ENCODE assay signal across 10 cellular contexts in the genomic region with DNA sequence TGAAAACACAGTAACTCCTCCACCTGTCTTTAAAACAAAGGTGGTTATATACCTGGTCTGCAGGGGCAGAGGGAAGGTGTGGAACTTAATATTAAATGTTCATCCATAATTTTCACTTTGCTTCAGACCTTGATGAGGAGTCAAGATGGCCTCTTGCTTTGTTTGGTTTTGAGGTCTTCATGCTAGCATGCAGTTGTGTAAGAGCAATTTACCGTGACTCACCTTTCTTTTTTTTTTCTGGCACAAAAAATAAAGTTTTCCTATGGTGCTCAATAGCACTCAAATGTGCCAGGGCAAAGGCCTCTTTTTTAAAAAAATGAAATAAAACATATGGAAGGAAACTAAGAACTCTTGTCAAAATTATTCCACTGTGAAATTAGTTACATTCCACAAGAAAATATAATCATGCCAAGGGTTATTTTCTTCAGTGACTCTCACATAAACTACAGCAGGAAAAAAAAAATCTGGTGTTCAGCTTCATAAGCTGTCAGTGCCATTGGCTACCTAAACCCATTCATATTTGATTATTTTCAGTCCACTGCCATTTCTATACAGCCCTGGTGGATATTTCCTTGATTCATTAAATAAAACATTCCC.
A peak's percentile ranks its signal among the peaks of the same experiment; 100 is the strongest.
DNase-seq lines count a peak whose midpoint lies in the region; ATAC-seq, FAIRE-seq and TF ChIP-seq lines count a peak whose summit lies in the region.
"Had no signal": no experiment of that assay in that cellular context is flagged by ENCODE, and none has a peak within 500 bp of the region (broad histone marks: within the 10 kb centered on the region; RNA-seq: fewer than 3 reads in every experiment).

No MANE protein-coding gene starts in this region.

- no peaks in the 10 kb centered on the region for H4K20me1 ChIP-seq in GM23338 (replicated peaks; ENCODE audit: insufficient read depth)

- no peaks in the 10 kb centered on the region for H3K9me3 ChIP-seq in kidney (ENCODE audit: control insufficient read depth in 1 of 2, low read length in 2 of 2)
- H3K9me3 ChIP-seq in Caco-2: 0 out of 2 replicates have a peak, but pooled peaks cover 4% of the 10 kb centered on the region

- no peak for ATAC-seq in GM23338
- ATAC-seq in HG03565 (IDR thresholded peaks at IDR 0.05; ENCODE audit: unreplicated experiment): peak; percentile 5

- POLR2A ChIA-PET in Caco-2 (lab: Charles Lee): no interaction called here

- H3K4me1 Mint-ChIP-seq in GM23338 (peaks cover 43% of the 10 kb centered on the region), Caco-2 (ENCODE audit: low read depth, unreplicated experiment) (peaks cover 17% of the 10 kb centered on the region)

- peaks cover 4% of the 10 kb centered on the region; the same call in 2 of the 3 replicates for H3K9me3 Mint-ChIP-seq in GM23338
- H3K9me3 Mint-ChIP-seq in Caco-2 (ENCODE audit: unreplicated experiment): no peaks in the 10 kb centered on the region

- CTCF ChIA-PET in Caco-2 (lab: Charles Lee): no interaction called here

- H2AFZ ChIP-seq in GM23338: no peak overlapping the region

- H3K4me3 ChIP-seq in GM23338 (no peak overlapping the region), fibroblast of mammary gland (ENCODE audit: control insufficient read depth, low read depth, low read length) (no peak overlapping the region), kidney (ENCODE audit: low read length in 2 of 2) (no peak overlapping the region), Caco-2 (ENCODE audit: low read depth, low read length) (no peak overlapping the region)

- H3F3A ChIP-seq in GM23338 (replicated peaks; ENCODE audit: low read depth): no peaks in the 10 kb centered on the region

- no peak overlapping the region for H3K9ac ChIP-seq in kidney (ENCODE audit: low read length in 2 of 2)

- no peak for TF ChIP-seq CTCF in GM23338 (conservative IDR thresholded peaks at IDR 0.05; ENCODE audit: low read depth in 2 of 2)
- no peak for TF ChIP-seq CTCF in fibroblast of mammary gland (conservative IDR thresholded peaks at IDR 0.05; ENCODE audit: control insufficient read depth, insufficient read depth, low read depth, low read length)
- no peak for TF ChIP-seq CTCF in kidney (IDR thresholded peaks at IDR 0.05; ENCODE audit: borderline replicate concordance, extremely low read depth, insufficient read depth)
- no peak for TF ChIP-seq CTCF in Caco-2 (IDR thresholded peaks at IDR 0.05; ENCODE audit: insufficient read depth in 1 of 2, low read depth in 1 of 2, low read length in 1 of 2, severe bottlenecking in 1 of 2, unreplicated experiment in 1 of 2)

- no peak for FAIRE-seq in kidney (lab: Jason Lieb, UNC)
- FAIRE-seq: G401.6 had no signal

- intact Hi-C loops in kidney (cut with DNase I) (no loop called here), Caco-2 (cut with micrococcal nuclease; ENCODE audit: unreplicated experiment) (no loop called here)

- peak overlapping the region; percentile 42 for H3K4me2 ChIP-seq in GM23338

- H3K27me3 ChIP-seq in GM23338 (ENCODE audit: insufficient read depth): no peaks in the 10 kb centered on the region
- H3K27me3 ChIP-seq in Caco-2 (replicated peaks; ENCODE audit: control insufficient read depth, insufficient read depth, low read length): no peaks in the 10 kb centered on the region

- no peaks in the 10 kb centered on the region for H3K79me2 ChIP-seq in GM23338 (replicated peaks; ENCODE audit: insufficient read depth)

- H3K4me1 ChIP-seq in GM23338 (ENCODE audit: insufficient read depth): peaks cover 26% of the 10 kb centered on the region
- H3K4me1 ChIP-seq in kidney (ENCODE audit: control insufficient read depth in 1 of 2, insufficient read depth in 1 of 2, low read depth in 1 of 2, low read length in 2 of 2): no peaks in the 10 kb centered on the region
- peaks cover 19% of the 10 kb centered on the region for H3K4me1 ChIP-seq in Caco-2

- H3K27me3 Mint-ChIP-seq in GM23338 (ENCODE audit: insufficient read depth, low read depth, poor library complexity): no peaks in the 10 kb centered on the region
- no peaks in the 10 kb centered on the region for H3K27me3 Mint-ChIP-seq in Caco-2 (ENCODE audit: insufficient read depth, unreplicated experiment)

- H3K36me3 ChIP-seq in GM23338 (ENCODE audit: insufficient read depth) (no peaks in the 10 kb centered on the region), kidney (ENCODE audit: control insufficient read depth in 1 of 2, insufficient read depth in 2 of 2, low read length in 2 of 2) (no peaks in the 10 kb centered on the region), Caco-2 (ENCODE audit: control insufficient read depth, insufficient read depth, low read length) (no peaks in the 10 kb centered on the region)

- H3K36me3 Mint-ChIP-seq in GM23338 (ENCODE audit: low read depth) (peaks cover 6% of the 10 kb centered on the region; the same call in 2 of the 3 replicates), Caco-2 (ENCODE audit: insufficient read depth, unreplicated experiment) (no peaks in the 10 kb centered on the region)

- peak overlapping the region; percentile 88 for H3K27ac ChIP-seq in GM23338 (ENCODE audit: low read depth)
- H3K27ac ChIP-seq in kidney (ENCODE audit: low read depth in 2 of 2, low read length in 2 of 2): no peak overlapping the region

- H3K9me2 ChIP-seq in GM23338 (ENCODE audit: insufficient read depth): no peaks in the 10 kb centered on the region

- BruUV-seq in Caco-2 (replicated peaks; lab: Mats Ljungman, UMichigan): no TSS peak

- H3K27ac Mint-ChIP-seq in GM23338 (no peak overlapping the region), Caco-2 (ENCODE audit: unreplicated experiment) (no peak overlapping the region)

- H3K4me3 Mint-ChIP-seq in GM23338: no peak overlapping the region
- H3K4me3 Mint-ChIP-seq in Caco-2 (ENCODE audit: unreplicated experiment): no peak overlapping the region

- DNase-seq in EH (ENCODE audit: low read depth) (peak; percentile 25), GM23338 (ENCODE audit: low spot score) (no peak), fibroblast of mammary gland (ENCODE audit: low read depth) (peak; percentile 70), NCI-H1436 treated with DMSO at 0.1 percent for 48 hours (lab: John Stamatoyannopoulos, UW) (no peak), kidney (no peak), Caco-2 (no peak), NCI-H2196 treated with DMSO at 0.1 percent for 48 hours (lab: John Stamatoyannopoulos, UW; ENCODE audit: unreplicated experiment) (no peak)
- DNase-seq: stimulated activated naive CD4-positive, alpha-beta T cell treated with Interleukin-2 at 50 U/mL for 16 hours had no signal

TF ChIP-seq in GM23338, 12 proteins besides CTCF, POLR2A, EP300 and RAD21 (continues in another document):
- TF ChIP-seq EZH2 (IDR thresholded peaks at IDR 0.05; ENCODE audit: low read depth, unreplicated experiment): no peak
- TF ChIP-seq, protein P1, sequence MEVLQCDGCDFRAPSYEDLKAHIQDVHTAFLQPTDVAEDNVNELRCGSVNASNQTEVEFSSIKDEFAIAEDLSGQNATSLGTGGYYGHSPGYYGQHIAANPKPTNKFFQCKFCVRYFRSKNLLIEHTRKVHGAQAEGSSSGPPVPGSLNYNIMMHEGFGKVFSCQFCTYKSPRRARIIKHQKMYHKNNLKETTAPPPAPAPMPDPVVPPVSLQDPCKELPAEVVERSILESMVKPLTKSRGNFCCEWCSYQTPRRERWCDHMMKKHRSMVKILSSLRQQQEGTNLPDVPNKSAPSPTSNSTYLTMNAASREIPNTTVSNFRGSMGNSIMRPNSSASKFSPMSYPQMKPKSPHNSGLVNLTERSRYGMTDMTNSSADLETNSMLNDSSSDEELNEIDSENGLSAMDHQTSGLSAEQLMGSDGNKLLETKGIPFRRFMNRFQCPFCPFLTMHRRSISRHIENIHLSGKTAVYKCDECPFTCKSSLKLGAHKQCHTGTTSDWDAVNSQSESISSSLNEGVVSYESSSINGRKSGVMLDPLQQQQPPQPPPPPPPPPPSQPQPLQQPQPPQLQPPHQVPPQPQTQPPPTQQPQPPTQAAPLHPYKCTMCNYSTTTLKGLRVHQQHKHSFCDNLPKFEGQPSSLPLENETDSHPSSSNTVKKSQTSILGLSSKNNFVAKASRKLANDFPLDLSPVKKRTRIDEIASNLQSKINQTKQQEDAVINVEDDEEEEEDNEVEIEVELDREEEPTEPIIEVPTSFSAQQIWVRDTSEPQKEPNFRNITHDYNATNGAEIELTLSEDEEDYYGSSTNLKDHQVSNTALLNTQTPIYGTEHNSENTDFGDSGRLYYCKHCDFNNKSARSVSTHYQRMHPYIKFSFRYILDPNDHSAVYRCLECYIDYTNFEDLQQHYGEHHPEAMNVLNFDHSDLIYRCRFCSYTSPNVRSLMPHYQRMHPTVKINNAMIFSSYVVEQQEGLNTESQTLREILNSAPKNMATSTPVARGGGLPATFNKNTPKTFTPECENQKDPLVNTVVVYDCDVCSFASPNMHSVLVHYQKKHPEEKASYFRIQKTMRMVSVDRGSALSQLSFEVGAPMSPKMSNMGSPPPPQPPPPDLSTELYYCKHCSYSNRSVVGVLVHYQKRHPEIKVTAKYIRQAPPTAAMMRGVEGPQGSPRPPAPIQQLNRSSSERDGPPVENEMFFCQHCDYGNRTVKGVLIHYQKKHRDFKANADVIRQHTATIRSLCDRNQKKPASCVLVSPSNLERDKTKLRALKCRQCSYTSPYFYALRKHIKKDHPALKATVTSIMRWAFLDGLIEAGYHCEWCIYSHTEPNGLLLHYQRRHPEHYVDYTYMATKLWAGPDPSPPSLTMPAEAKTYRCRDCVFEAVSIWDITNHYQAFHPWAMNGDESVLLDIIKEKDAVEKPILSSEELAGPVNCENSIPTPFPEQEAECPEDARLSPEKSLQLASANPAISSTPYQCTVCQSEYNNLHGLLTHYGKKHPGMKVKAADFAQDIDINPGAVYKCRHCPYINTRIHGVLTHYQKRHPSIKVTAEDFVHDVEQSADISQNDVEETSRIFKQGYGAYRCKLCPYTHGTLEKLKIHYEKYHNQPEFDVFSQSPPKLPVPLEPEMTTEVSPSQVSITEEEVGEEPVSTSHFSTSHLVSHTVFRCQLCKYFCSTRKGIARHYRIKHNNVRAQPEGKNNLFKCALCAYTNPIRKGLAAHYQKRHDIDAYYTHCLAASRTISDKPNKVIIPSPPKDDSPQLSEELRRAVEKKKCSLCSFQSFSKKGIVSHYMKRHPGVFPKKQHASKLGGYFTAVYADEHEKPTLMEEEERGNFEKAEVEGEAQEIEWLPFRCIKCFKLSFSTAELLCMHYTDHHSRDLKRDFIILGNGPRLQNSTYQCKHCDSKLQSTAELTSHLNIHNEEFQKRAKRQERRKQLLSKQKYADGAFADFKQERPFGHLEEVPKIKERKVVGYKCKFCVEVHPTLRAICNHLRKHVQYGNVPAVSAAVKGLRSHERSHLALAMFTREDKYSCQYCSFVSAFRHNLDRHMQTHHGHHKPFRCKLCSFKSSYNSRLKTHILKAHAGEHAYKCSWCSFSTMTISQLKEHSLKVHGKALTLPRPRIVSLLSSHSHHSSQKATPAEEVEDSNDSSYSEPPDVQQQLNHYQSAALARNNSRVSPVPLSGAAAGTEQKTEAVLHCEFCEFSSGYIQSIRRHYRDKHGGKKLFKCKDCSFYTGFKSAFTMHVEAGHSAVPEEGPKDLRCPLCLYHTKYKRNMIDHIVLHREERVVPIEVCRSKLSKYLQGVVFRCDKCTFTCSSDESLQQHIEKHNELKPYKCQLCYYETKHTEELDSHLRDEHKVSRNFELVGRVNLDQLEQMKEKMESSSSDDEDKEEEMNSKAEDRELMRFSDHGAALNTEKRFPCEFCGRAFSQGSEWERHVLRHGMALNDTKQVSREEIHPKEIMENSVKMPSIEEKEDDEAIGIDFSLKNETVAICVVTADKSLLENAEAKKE (CRISPR knock-in tag; IDR thresholded peaks at IDR 0.05): no peak
- no peak for TF ChIP-seq NANOG (IDR thresholded peaks at IDR 0.05; ENCODE audit: borderline replicate concordance)

Comparison
In these comparisons a context has a peak if more than half of its experiments do, and no peak if none do; other contexts are left out.
1. DNase-seq: peak in EH (single experiment) and fibroblast of mammary gland (single experiment); none in GM23338 (single experiment), NCI-H1436 treated with DMSO at 0.1 percent for 48 hours (single experiment), kidney (single experiment), Caco-2 (0 of 2) and NCI-H2196 treated with DMSO at 0.1 percent for 48 hours (single experiment).